In the genomic region with DNA sequence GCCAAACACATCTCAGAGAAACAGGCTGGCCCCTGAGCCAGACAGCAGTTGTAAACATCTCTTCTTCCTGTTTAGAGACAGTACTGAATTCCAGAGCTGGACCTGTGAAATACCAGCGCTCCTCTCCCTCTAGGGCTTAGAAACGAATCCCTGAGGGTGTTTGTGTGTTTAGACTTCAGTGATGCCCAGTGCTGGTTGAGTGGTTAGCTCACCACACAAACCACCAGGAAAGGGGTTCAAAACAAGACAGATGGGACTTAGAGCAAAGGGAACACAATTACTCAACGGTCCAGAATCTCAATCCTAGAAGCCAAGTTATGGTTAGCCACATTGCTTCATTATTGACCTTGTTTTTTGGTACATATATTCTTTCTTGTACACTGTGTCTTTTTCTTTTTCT, we compare ENCODE assay signal across 8 cellular contexts.
DNase-seq lines count a peak whose midpoint lies in the region; ATAC-seq and TF ChIP-seq lines count a peak whose summit lies in the region.

No MANE protein-coding gene starts in this region.

- intact Hi-C loops in CD8-positive, alpha-beta T cell (cut with DNase I, micrococcal nuclease): no loop called here

- H3K27ac Mint-ChIP-seq in activated CD8-positive, alpha-beta T cell treated with anti-CD3 and anti-CD28 coated beads, Interleukin-2, amount 10 ng/mL, durations not matched to agents 7 days and 5 days: peak overlapping the region; percentile 19
- H3K27ac Mint-ChIP-seq in memory B cell: peak overlapping the region; percentile 23
- no peak overlapping the region for H3K27ac Mint-ChIP-seq in CD8-positive, alpha-beta T cell

- CTCF ChIA-PET in activated CD8-positive, alpha-beta T cell treated with anti-CD3 and anti-CD28 coated beads, Interleukin-2, amount 10 ng/mL, durations not matched to agents 7 days and 5 days (lab: Charles Lee): interaction anchor here (1.0 to 1.7 kb wide), 5 partner anchors 10 to 182 kb away, joined by 3 to 6 read pairs (median 4); no protein-coding TSS in a partner anchor
- CTCF ChIA-PET in CD8-positive, alpha-beta T cell (lab: Charles Lee): interaction anchor here (1.7 kb wide), 1 partner anchor 67 kb away, joined by 5 read pairs; no protein-coding TSS in a partner anchor

- H3K9me3 Mint-ChIP-seq in activated CD8-positive, alpha-beta T cell treated with anti-CD3 and anti-CD28 coated beads, Interleukin-2, amount 10 ng/mL, durations not matched to agents 7 days and 5 days (ENCODE audit: insufficient read depth): no peaks in the 10 kb centered on the region
- no peaks in the 10 kb centered on the region for H3K9me3 Mint-ChIP-seq in memory B cell
- no peaks in the 10 kb centered on the region for H3K9me3 Mint-ChIP-seq in CD8-positive, alpha-beta T cell

- no peak for TF ChIP-seq CTCF in CD8-positive, alpha-beta T cell (IDR thresholded peaks at IDR 0.05)

- ATAC-seq in GM19043 (IDR thresholded peaks at IDR 0.05; ENCODE audit: low read depth, unreplicated experiment): peak; percentile 53
- ATAC-seq in HG03103 (IDR thresholded peaks at IDR 0.05; ENCODE audit: low read depth, unreplicated experiment): peak; percentile 48
- ATAC-seq in activated CD8-positive, alpha-beta T cell treated with anti-CD3 and anti-CD28 coated beads, Interleukin-2, amount 10 ng/mL, durations not matched to agents 7 days and 5 days: no peak
- ATAC-seq in memory B cell (ENCODE audit: low read depth): peak; percentile 19
- no peak for ATAC-seq in CD8-positive, alpha-beta T cell

- H3K27me3 ChIP-seq in CD8-positive, alpha-beta T cell (ENCODE audit: insufficient read depth, low read length): no peaks in the 10 kb centered on the region

- H3K4me3 Mint-ChIP-seq in activated CD8-positive, alpha-beta T cell treated with anti-CD3 and anti-CD28 coated beads, Interleukin-2, amount 10 ng/mL, durations not matched to agents 7 days and 5 days: no peak overlapping the region
- no peak overlapping the region for H3K4me3 Mint-ChIP-seq in memory B cell
- no peak overlapping the region for H3K4me3 Mint-ChIP-seq in CD8-positive, alpha-beta T cell

- no peaks in the 10 kb centered on the region for H3K27me3 Mint-ChIP-seq in activated CD8-positive, alpha-beta T cell treated with anti-CD3 and anti-CD28 coated beads, Interleukin-2, amount 10 ng/mL, durations not matched to agents 7 days and 5 days (ENCODE audit: low read depth)
- H3K27me3 Mint-ChIP-seq in memory B cell: no peaks in the 10 kb centered on the region
- no peaks in the 10 kb centered on the region for H3K27me3 Mint-ChIP-seq in CD8-positive, alpha-beta T cell (ENCODE audit: low read depth)

- no peaks in the 10 kb centered on the region for H3K36me3 Mint-ChIP-seq in activated CD8-positive, alpha-beta T cell treated with anti-CD3 and anti-CD28 coated beads, Interleukin-2, amount 10 ng/mL, durations not matched to agents 7 days and 5 days (ENCODE audit: low read depth)
- H3K36me3 Mint-ChIP-seq in memory B cell: no peaks in the 10 kb centered on the region
- no peaks in the 10 kb centered on the region for H3K36me3 Mint-ChIP-seq in CD8-positive, alpha-beta T cell

- H3K36me3 ChIP-seq in CD8-positive, alpha-beta T cell (ENCODE audit: insufficient read depth, low read length): no peaks in the 10 kb centered on the region

- H3K27ac ChIP-seq in CD8-positive, alpha-beta T cell (ENCODE audit: low read depth, low read length): no peak overlapping the region

- H3K4me3 ChIP-seq in CD8-positive, alpha-beta T cell (ENCODE audit: low read depth, low read length): no peak overlapping the region

- H3K9me3 ChIP-seq in CD8-positive, alpha-beta T cell (ENCODE audit: low read length): no peaks in the 10 kb centered on the region

- DNase-seq in activated CD8-positive, alpha-beta T cell treated with anti-CD3 and anti-CD28 coated beads, Interleukin-2, amount 10 ng/mL, durations not matched to agents 7 days and 5 days: no peak
- DNase-seq in memory B cell (ENCODE audit: low spot score in 2 of 2) (no peak), occipital lobe (lab: John Stamatoyannopoulos, UW) (no peak), NCI-H69 (lab: John Stamatoyannopoulos, UW) (no peak)
- no peak for DNase-seq in CD8-positive, alpha-beta T cell
- no peak for DNase-seq in stimulated activated CD8-positive, alpha-beta memory T cell treated with anti-CD3 and anti-CD28 coated beads, Interleukin-4, amount 100 ng/mL, for 48 hours

- peaks cover 18% of the 10 kb centered on the region for H3K4me1 Mint-ChIP-seq in activated CD8-positive, alpha-beta T cell treated with anti-CD3 and anti-CD28 coated beads, Interleukin-2, amount 10 ng/mL, durations not matched to agents 7 days and 5 days (ENCODE audit: low read depth)
- peaks cover 35% of the 10 kb centered on the region for H3K4me1 Mint-ChIP-seq in memory B cell
- peaks cover 18% of the 10 kb centered on the region for H3K4me1 Mint-ChIP-seq in CD8-positive, alpha-beta T cell (ENCODE audit: low read depth)

- peaks cover 4% of the 10 kb centered on the region for H3K4me1 ChIP-seq in CD8-positive, alpha-beta T cell (ENCODE audit: insufficient read depth, low read length)

- POLR2A ChIA-PET in activated CD8-positive, alpha-beta T cell treated with anti-CD3 and anti-CD28 coated beads, Interleukin-2, amount 10 ng/mL, durations not matched to agents 7 days and 5 days (lab: Charles Lee): interaction anchor here (1.0 kb wide), 1 partner anchor 196 kb away, joined by 3 read pairs; a partner anchor contains a TSS
- POLR2A ChIA-PET in CD8-positive, alpha-beta T cell (lab: Charles Lee): no interaction called here

Comparison
In these comparisons a context has a peak if more than half of its experiments do, and no peak if none do; other contexts are left out.
1. ATAC-seq: peak in GM19043 (single experiment), HG03103 (single experiment) and memory B cell (single experiment); none in activated CD8-positive, alpha-beta T cell treated with anti-CD3 and anti-CD28 coated beads, Interleukin-2, amount 10 ng/mL, durations not matched to agents 7 days and 5 days (single experiment) and CD8-positive, alpha-beta T cell (single experiment).